Comparison of ENCODE assay signal across 8 cellular contexts in genomic region chr3:45593708-45594601, GRCh38. TPM values are rescaled to one million over a fixed set of nuclear protein-coding genes. Genes with fewer than 3 reads are reported as not detected.
A peak's percentile ranks its signal among the peaks of the same experiment; 100 is the strongest.
DNase-seq lines count a peak whose midpoint lies in the region; ATAC-seq, FAIRE-seq and TF ChIP-seq lines count a peak whose summit lies in the region.

No MANE protein-coding gene starts in this region.

- H3K9me3 ChIP-seq in kidney (ENCODE audit: control insufficient read depth in 1 of 2, low read length in 2 of 2) = no peaks in the 10 kb centered on the region

- no peak for FAIRE-seq in kidney (lab: Jason Lieb, UNC)

- peak overlapping the region; percentile 63 to 83 for H3K27ac ChIP-seq in kidney (ENCODE audit: low read depth in 2 of 2, low read length in 2 of 2)

- no peaks in the 10 kb centered on the region for H3K36me3 ChIP-seq in kidney (ENCODE audit: control insufficient read depth in 1 of 2, insufficient read depth in 2 of 2, low read length in 2 of 2)

- peak; percentile 3 to 65 (median 61) for DNase-seq in NCI-H1417 (lab: John Stamatoyannopoulos, UW)
- DNase-seq in NCI-H1417 treated with DMSO at 0.1 percent for 48 hours (lab: John Stamatoyannopoulos, UW) = no peak
- peak; percentile 32 for DNase-seq in NCI-H1105 (lab: John Stamatoyannopoulos, UW)
- DNase-seq in central memory CD4-positive, alpha-beta T cell = peak; percentile 69
- DNase-seq in kidney = peak; percentile 91
- peak; percentile 54 to 65 for DNase-seq in stimulated activated CD4-positive, alpha-beta T cell treated with anti-CD3 and anti-CD28 coated beads, Interleukin-1b, Interleukin-23, amount 100 ng/mL, for 4 hours (ENCODE audit: low read depth in 2 of 2)

- peaks cover 23 to 33% of the 10 kb centered on the region in 2 donors for H3K4me1 ChIP-seq in kidney (ENCODE audit: control insufficient read depth in 1 of 2, insufficient read depth in 1 of 2, low read depth in 1 of 2, low read length in 2 of 2)

- TF ChIP-seq CTCF in WI38 (IDR thresholded peaks at IDR 0.05; ENCODE audit: low read depth, low read length) (no peak), kidney (IDR thresholded peaks at IDR 0.05; ENCODE audit: borderline replicate concordance, extremely low read depth, insufficient read depth) (no peak)

- peak; percentile 56 for ATAC-seq in HG02588 (IDR thresholded peaks at IDR 0.05; ENCODE audit: unreplicated experiment)

- intact Hi-C loops in kidney (cut with DNase I) = loop anchor here (10.0 kb wide), 1 partner anchor 61 kb away; no protein-coding TSS in a partner anchor

- H3K4me3 ChIP-seq in WI38 (ENCODE audit: low read depth, low read length) (peak overlapping the region; percentile 73), kidney (ENCODE audit: low read length in 2 of 2) (peak overlapping the region; percentile 74 to 78)

- H3K9ac ChIP-seq in kidney (ENCODE audit: low read length in 2 of 2) = peak overlapping the region; percentile 79 to 89

RNA-seq across cellular contexts. Expression of gene LIMD1, which starts 0.6 kb away (rescaled TPM):
- total RNA-seq in kidney = 36.3 TPM
- polyA plus RNA-seq in kidney (ENCODE audit: insufficient read depth, low read depth, low replicate concordance) = 3.1 TPM
